ENCODE assay signal across 30 cellular contexts in the genomic region with DNA sequence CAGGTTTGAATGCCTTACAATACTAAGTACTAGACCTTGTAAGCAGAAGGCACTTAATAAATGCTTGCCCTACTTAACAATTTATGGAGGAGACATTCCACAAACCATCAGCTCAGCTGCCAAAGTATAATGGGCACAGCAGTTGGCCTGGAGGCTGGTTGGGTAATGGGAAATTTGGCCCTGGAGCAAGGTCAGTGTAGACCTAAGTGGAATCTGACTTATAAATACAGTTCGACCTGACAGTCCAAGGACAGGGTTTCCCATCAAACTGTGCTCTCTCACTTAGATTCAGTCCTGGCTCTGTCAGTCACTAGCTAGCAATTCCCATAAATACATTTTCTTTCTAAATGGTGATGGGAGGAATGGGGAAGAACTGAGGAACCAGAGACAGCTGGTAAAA.
"Had no signal": no experiment of that assay in that cellular context is flagged by ENCODE, and none has a peak within 500 bp of the region (broad histone marks: within the 10 kb centered on the region; RNA-seq: fewer than 3 reads in every experiment).

No MANE protein-coding gene starts in this region.

- H3K4me3 Mint-ChIP-seq: naive thymus-derived CD8-positive, alpha-beta T cell; natural killer cell treated with Interleukin-12 subunit alpha and Interleukin-12 subunit beta and Interleukin-15 and Interleukin-18, amount 100 ng/mL, for 72 hours; nephron progenitor cell; neural crest cell; stimulated activated memory B cell treated with anti-CD40 and anti-IgM and Interleukin-4, amounts not matched to agents 10 μg/mL and 1 μg/mL and 100 μg/mL, for 72 hours; stimulated activated naive CD8-positive, alpha-beta T cell treated with anti-CD3 and anti-CD28 coated beads, Interleukin-15, amount 100 ng/mL, for 72 hours; type B pancreatic cell had no signal

- ATAC-seq: naive thymus-derived CD8-positive, alpha-beta T cell; natural killer cell treated with Interleukin-12 subunit alpha and Interleukin-12 subunit beta and Interleukin-15 and Interleukin-18, amount 100 ng/mL, for 72 hours; pancreas; right cardiac atrium; sciatic nerve; stimulated activated memory B cell treated with anti-CD40 and anti-IgM and Interleukin-4, amounts not matched to agents 10 μg/mL and 1 μg/mL and 100 μg/mL, for 72 hours; stimulated activated naive CD8-positive, alpha-beta T cell treated with anti-CD3 and anti-CD28 coated beads, Interleukin-15, amount 100 ng/mL, for 72 hours; stimulated activated naive CD8-positive, alpha-beta T cell treated with anti-CD3 and anti-CD28 coated beads, Interleukin-15, Interleukin-2, amounts not matched to agents 100 U/mL and 50 U/mL, for 24 hours; upper lobe of right lung had no signal

- DNase-seq: naive thymus-derived CD8-positive, alpha-beta T cell; nephron progenitor cell; nucleus accumbens; pancreas; right cardiac atrium; spleen; stimulated activated CD4-positive, alpha-beta T cell treated with anti-CD3 and anti-CD28 coated beads, Interleukin-12 subunit alpha, Interleukin-12 subunit beta, amount 100 ng/mL, for 4 hours; stimulated activated CD4-positive, alpha-beta T cell treated with anti-CD3 and anti-CD28 coated beads, Interleukin-1b, Interleukin-23, amount 100 ng/mL, for 48 hours; stimulated activated CD4-positive, alpha-beta T cell treated with anti-CD3 and anti-CD28 coated beads, Interleukin-4, amount 100 ng/mL, for 1 hour; stimulated activated CD4-positive, alpha-beta T cell treated with anti-CD3 and anti-CD28 coated beads, Interleukin-4, amount 100 ng/mL, for 4 hours; stimulated activated CD8-positive, alpha-beta memory T cell treated with anti-CD3 and anti-CD28 coated beads, Interleukin-4, amount 100 ng/mL, for 48 hours; stimulated activated naive CD4-positive, alpha-beta T cell; stimulated activated naive CD8-positive, alpha-beta T cell treated with anti-CD3 and anti-CD28 coated beads, Interleukin-15, amount 100 ng/mL, for 72 hours; stimulated activated naive CD8-positive, alpha-beta T cell treated with anti-CD3 and anti-CD28 coated beads, Interleukin-15, Interleukin-2, amounts not matched to agents 100 U/mL and 50 U/mL, for 24 hours; substantia nigra; testis; tibial artery; transverse colon; upper lobe of right lung had no signal

- H3K4me3 ChIP-seq: pancreas, prostate gland, skin epidermis, smooth muscle cell, spleen, suprapubic skin, testis, tibial artery, transverse colon, upper lobe of right lung, vagina had no signal

- H3K36me3 ChIP-seq: neutrophil, pancreas, prostate gland, suprapubic skin, tibial artery, transverse colon, upper lobe of right lung, vagina had no signal

- H3K9me3 ChIP-seq: neutrophil, pancreas, prostate gland, spleen, suprapubic skin, testis, tibial artery, transverse colon, upper lobe of right lung, vagina had no signal

- H3K27me3 Mint-ChIP-seq: naive thymus-derived CD8-positive, alpha-beta T cell; natural killer cell treated with Interleukin-12 subunit alpha and Interleukin-12 subunit beta and Interleukin-15 and Interleukin-18, amount 100 ng/mL, for 72 hours; stimulated activated memory B cell treated with anti-CD40 and anti-IgM and Interleukin-4, amounts not matched to agents 10 μg/mL and 1 μg/mL and 100 μg/mL, for 72 hours; stimulated activated naive CD8-positive, alpha-beta T cell treated with anti-CD3 and anti-CD28 coated beads, Interleukin-15, amount 100 ng/mL, for 72 hours; type B pancreatic cell had no signal

- FAIRE-seq: pancreas had no signal

- H3K27me3 ChIP-seq: neutrophil, pancreas, spleen, suprapubic skin, testis, tibial artery, transverse colon, upper lobe of right lung, vagina had no signal

- H3K4me2 ChIP-seq: smooth muscle cell had no signal

- H3K9me3 Mint-ChIP-seq: naive thymus-derived CD8-positive, alpha-beta T cell; natural killer cell treated with Interleukin-12 subunit alpha and Interleukin-12 subunit beta and Interleukin-15 and Interleukin-18, amount 100 ng/mL, for 72 hours; nephron progenitor cell; neural crest cell; stimulated activated memory B cell treated with anti-CD40 and anti-IgM and Interleukin-4, amounts not matched to agents 10 μg/mL and 1 μg/mL and 100 μg/mL, for 72 hours; stimulated activated naive CD8-positive, alpha-beta T cell treated with anti-CD3 and anti-CD28 coated beads, Interleukin-15, amount 100 ng/mL, for 72 hours; type B pancreatic cell had no signal

- H3K4me1 Mint-ChIP-seq: naive thymus-derived CD8-positive, alpha-beta T cell; nephron progenitor cell; neural crest cell; stimulated activated memory B cell treated with anti-CD40 and anti-IgM and Interleukin-4, amounts not matched to agents 10 μg/mL and 1 μg/mL and 100 μg/mL, for 72 hours; stimulated activated naive CD8-positive, alpha-beta T cell treated with anti-CD3 and anti-CD28 coated beads, Interleukin-15, amount 100 ng/mL, for 72 hours had no signal

- H3K4me1 ChIP-seq: pancreas, prostate gland, spleen, suprapubic skin, testis, tibial artery, transverse colon, upper lobe of right lung, vagina had no signal

- H3K27ac Mint-ChIP-seq: natural killer cell treated with Interleukin-12 subunit alpha and Interleukin-12 subunit beta and Interleukin-15 and Interleukin-18, amount 100 ng/mL, for 72 hours; nephron progenitor cell; stimulated activated memory B cell treated with anti-CD40 and anti-IgM and Interleukin-4, amounts not matched to agents 10 μg/mL and 1 μg/mL and 100 μg/mL, for 72 hours; stimulated activated naive CD8-positive, alpha-beta T cell treated with anti-CD3 and anti-CD28 coated beads, Interleukin-15, amount 100 ng/mL, for 72 hours; type B pancreatic cell had no signal

- H3K36me3 Mint-ChIP-seq: stimulated activated memory B cell treated with anti-CD40 and anti-IgM and Interleukin-4, amounts not matched to agents 10 μg/mL and 1 μg/mL and 100 μg/mL, for 72 hours; type B pancreatic cell had no signal

- H3K27ac ChIP-seq: neutrophil, pancreas, prostate gland, skin epidermis, spleen, suprapubic skin, testis, tibial artery, transverse colon, upper lobe of right lung, vagina had no signal
